1 cellular context compared by ENCODE assay signal in genomic region chrX:48737213-48737938, GRCh38.
TF ChIP-seq lines count a peak whose summit lies in the region.

No MANE protein-coding gene starts in this region.

TF ChIP-seq in HepG2, 621 proteins besides CTCF, POLR2A, EP300 and RAD21 (continued from another document and continues in another):
- TF ChIP-seq CREM (IDR thresholded peaks at IDR 0.05) (peak; percentile 34; the same call in 1 of the 2 replicates), CREM (CRISPR knock-in tag; IDR thresholded peaks at IDR 0.05) (no peak), KAT8 (CRISPR knock-in tag; IDR thresholded peaks at IDR 0.05) (peak; percentile 88), GABPB1 (CRISPR knock-in tag; IDR thresholded peaks at IDR 0.05) (peak; percentile 93), NR2C2 (CRISPR knock-in tag; IDR thresholded peaks at IDR 0.05; ENCODE audit: borderline replicate concordance) (peak; percentile 99), MXI1 (IDR thresholded peaks at IDR 0.05; ENCODE audit: borderline replicate concordance, low read depth, low read length) (0 out of 3 replicates have a peak, but pooled peaks have one; percentile 12), FOXK2 (IDR thresholded peaks at IDR 0.05) (peak; percentile 58; the same call in 1 of the 2 replicates), ZNF496 (CRISPR knock-in tag; IDR thresholded peaks at IDR 0.05; ENCODE audit: insufficient replicate concordance) (no peak), ASH2L (IDR thresholded peaks at IDR 0.05; ENCODE audit: insufficient read length, low read depth, low read length) (peak; percentile 74), TARDBP (CRISPR knock-in tag; IDR thresholded peaks at IDR 0.05) (peak; percentile 42; the same call in 1 of the 2 replicates), ZBTB40 (IDR thresholded peaks at IDR 0.05) (peak; percentile 27; the same call in 1 of the 2 replicates), ZBTB40 (CRISPR knock-in tag; IDR thresholded peaks at IDR 0.05) (no peak), CHD4 (IDR thresholded peaks at IDR 0.05; ENCODE audit: borderline replicate concordance, low read length) (no peak), MAFF (IDR thresholded peaks at IDR 0.05; ENCODE audit: low read depth, low read length) (peak; percentile 36; the same call in 1 of the 2 replicates), TOPORS (CRISPR knock-in tag; IDR thresholded peaks at IDR 0.05) (0 out of 2 replicates have a peak, but pooled peaks have one; percentile 25), HCFC1 (IDR thresholded peaks at IDR 0.05; ENCODE audit: low read depth, low read length) (0 out of 2 replicates have a peak, but pooled peaks have one; percentile 7), KLF16 (CRISPR knock-in tag; IDR thresholded peaks at IDR 0.05) (peak in 1 of 2 experiments; percentile 24; a peak in 1 of 4 replicates), ZNF839 (CRISPR knock-in tag; IDR thresholded peaks at IDR 0.05; ENCODE audit: borderline replicate concordance) (no peak), MBNL3 (CRISPR knock-in tag; conservative IDR thresholded peaks at IDR 0.05) (no peak), SP2 (CRISPR knock-in tag; IDR thresholded peaks at IDR 0.05) (peak; percentile 90), POLR2G (IDR thresholded peaks at IDR 0.05; ENCODE audit: low read depth, low read length) (peak; percentile 74), ZFP90 (CRISPR knock-in tag; IDR thresholded peaks at IDR 0.05; ENCODE audit: borderline replicate concordance) (no peak), CHD2 (IDR thresholded peaks at IDR 0.05; ENCODE audit: low read depth, low read length) (no peak), SKI (IDR thresholded peaks at IDR 0.05; ENCODE audit: partially characterized antibody) (peak; percentile 48), ZNF501 (CRISPR knock-in tag; IDR thresholded peaks at IDR 0.05) (0 out of 2 replicates have a peak, but pooled peaks have one; percentile 15), ZSCAN22 (CRISPR knock-in tag; IDR thresholded peaks at IDR 0.05) (no peak), GATAD1 (CRISPR knock-in tag; IDR thresholded peaks at IDR 0.05) (peak; percentile 54), ZNF281 (CRISPR knock-in tag; IDR thresholded peaks at IDR 0.05; ENCODE audit: borderline replicate concordance) (no peak), ZMYM4 (CRISPR knock-in tag; IDR thresholded peaks at IDR 0.05) (peak; percentile 45; the same call in 1 of the 2 replicates), HNRNPH1 (optimal IDR thresholded peaks at IDR 0.05; ENCODE audit: low read depth, low read length) (no peak), ZNF10 (CRISPR knock-in tag; IDR thresholded peaks at IDR 0.05; ENCODE audit: borderline replicate concordance, low read depth) (no peak), BORCS8-MEF2B (CRISPR knock-in tag; IDR thresholded peaks at IDR 0.05) (peak; percentile 62), NFRKB (IDR thresholded peaks at IDR 0.05) (no peak), MAFK (conservative IDR thresholded peaks at IDR 0.05 in 1 of 2, IDR thresholded peaks at IDR 0.05 in 1 of 2; ENCODE audit: low read length in 2 of 2) (peak; percentile 51), ZNF687 (CRISPR knock-in tag; IDR thresholded peaks at IDR 0.05) (peak; percentile 67), ZNF883 (CRISPR knock-in tag; IDR thresholded peaks at IDR 0.05; ENCODE audit: not compliant biosample characterization) (peak; percentile 26), HOXA3 (CRISPR knock-in tag; IDR thresholded peaks at IDR 0.05) (peak; percentile 38; the same call in 1 of the 2 replicates), HMGXB4 (CRISPR knock-in tag; IDR thresholded peaks at IDR 0.05; ENCODE audit: borderline replicate concordance in 1 of 2, low read depth in 1 of 2) (peak in 1 of 2 experiments; percentile 45; a peak in 1 of 4 replicates), ZNF605 (CRISPR knock-in tag; IDR thresholded peaks at IDR 0.05) (no peak), DMAP1 (CRISPR knock-in tag; IDR thresholded peaks at IDR 0.05) (peak; percentile 69), PRDM10 (CRISPR knock-in tag; IDR thresholded peaks at IDR 0.05; ENCODE audit: low read depth) (peak; percentile 99), KDM5B (CRISPR knock-in tag; IDR thresholded peaks at IDR 0.05; ENCODE audit: borderline replicate concordance) (no peak), ZBTB42 (CRISPR knock-in tag; IDR thresholded peaks at IDR 0.05) (no peak), CBFB (CRISPR knock-in tag; IDR thresholded peaks at IDR 0.05) (no peak)
